Comparison of ENCODE assay signal across 21 cellular contexts in genomic region chr16:29653436-29653835, GRCh38. TPM values are rescaled to one million over a fixed set of nuclear protein-coding genes. Genes with fewer than 3 reads are reported as not detected.
DNase-seq lines count a peak whose midpoint lies in the region; ATAC-seq, FAIRE-seq and TF ChIP-seq lines count a peak whose summit lies in the region.
"Had no signal": no experiment of that assay in that cellular context is flagged by ENCODE, and none has a peak within 500 bp of the region (broad histone marks: within the 10 kb centered on the region; RNA-seq: fewer than 3 reads in every experiment).

No MANE protein-coding gene starts in this region.

- H3K36me3 ChIP-seq in GM06990 (ENCODE audit: control insufficient read depth, insufficient read depth, low read length): no peaks in the 10 kb centered on the region
- H3K36me3 ChIP-seq in SU-DHL-6 (ENCODE audit: low read length): no peaks in the 10 kb centered on the region
- H3K36me3 ChIP-seq in neural progenitor cell: no peaks in the 10 kb centered on the region
- no peaks in the 10 kb centered on the region for H3K36me3 ChIP-seq in ascending aorta
- H3K36me3 ChIP-seq: suprapubic skin, WERI-Rb-1 had no signal

- H3K4me3 ChIP-seq in GM06990 (replicated peaks; ENCODE audit: low read depth, low read length) (no peak overlapping the region), SU-DHL-6 (ENCODE audit: insufficient read depth, low read length, poor library complexity, severe bottlenecking) (no peak overlapping the region), neural progenitor cell (no peak overlapping the region), ascending aorta (no peak overlapping the region)
- H3K4me3 ChIP-seq: suprapubic skin had no signal

- H3K4me1 ChIP-seq in neural progenitor cell: peaks cover 7% of the 10 kb centered on the region
- H3K4me1 ChIP-seq in ascending aorta: no peaks in the 10 kb centered on the region
- H3K4me1 ChIP-seq: suprapubic skin had no signal

- H3K79me2 ChIP-seq in SU-DHL-6 (ENCODE audit: insufficient read depth, low read length) (no peaks in the 10 kb centered on the region), neural progenitor cell (ENCODE audit: low read depth) (no peaks in the 10 kb centered on the region)

- H3K27me3 Mint-ChIP-seq in neural progenitor cell (ENCODE audit: insufficient read depth, low read depth): peaks cover 3% of the 10 kb centered on the region
- H3K27me3 Mint-ChIP-seq in effector memory CD8-positive, alpha-beta T cell: no peaks in the 10 kb centered on the region

- H3K27ac Mint-ChIP-seq in neural progenitor cell: peak overlapping the region; percentile 83
- no peak overlapping the region for H3K27ac Mint-ChIP-seq in effector memory CD8-positive, alpha-beta T cell

- H3K9me3 Mint-ChIP-seq in neural progenitor cell: no peaks in the 10 kb centered on the region
- H3K9me3 Mint-ChIP-seq in effector memory CD8-positive, alpha-beta T cell: no peaks in the 10 kb centered on the region
- H3K9me3 Mint-ChIP-seq: immature natural killer cell, nephron had no signal

- H2AFZ ChIP-seq in SU-DHL-6 (ENCODE audit: low read depth, low read length, severe bottlenecking) (no peak overlapping the region), neural progenitor cell (replicated peaks) (peak overlapping the region; percentile 10)

- H3K27ac ChIP-seq in SU-DHL-6 (ENCODE audit: low read depth, low read length) (no peak overlapping the region), neural progenitor cell (no peak overlapping the region), ascending aorta (no peak overlapping the region)
- H3K27ac ChIP-seq: suprapubic skin had no signal

- TF ChIP-seq CTCF in GM06990 (IDR thresholded peaks at IDR 0.05; ENCODE audit: insufficient read depth, low read length, poor library complexity, severe bottlenecking): no peak
- no peak for TF ChIP-seq CTCF in SU-DHL-6 (IDR thresholded peaks at IDR 0.05; ENCODE audit: insufficient read depth, low read length, poor library complexity, severe bottlenecking)
- TF ChIP-seq CTCF in neural progenitor cell (IDR thresholded peaks at IDR 0.05): no peak
- TF ChIP-seq CTCF in ascending aorta (IDR thresholded peaks at IDR 0.05): no peak

- no peak overlapping the region for H3K4me3 Mint-ChIP-seq in neural progenitor cell
- H3K4me3 Mint-ChIP-seq in effector memory CD8-positive, alpha-beta T cell: no peak overlapping the region
- H3K4me3 Mint-ChIP-seq: immature natural killer cell, nephron had no signal

- H3K4me2 ChIP-seq in SU-DHL-6 (ENCODE audit: low read depth, low read length, poor library complexity, severe bottlenecking): peak overlapping the region; percentile 19
- no peak overlapping the region for H3K4me2 ChIP-seq in neural progenitor cell

- FAIRE-seq in H54 (lab: Jason Lieb, UNC): no peak
- FAIRE-seq: colon, H1 had no signal

- H4K20me1 ChIP-seq in SU-DHL-6 (ENCODE audit: low read depth, low read length) (no peaks in the 10 kb centered on the region), neural progenitor cell (ENCODE audit: low read depth) (no peaks in the 10 kb centered on the region)

- H3F3A ChIP-seq in SU-DHL-6 (ENCODE audit: insufficient read depth): no peaks in the 10 kb centered on the region
- H3F3A ChIP-seq in neural progenitor cell (ENCODE audit: low read depth): peaks cover 8% of the 10 kb centered on the region

- TF ChIP-seq POLR2A in H54 (IDR thresholded peaks at IDR 0.05; ENCODE audit: low read depth, low read length): no peak

- DNase-seq in GM06990 (ENCODE audit: extremely low read depth, insufficient read length): peak; percentile 56
- no peak for DNase-seq in neural progenitor cell (ENCODE audit: low spot score)
- DNase-seq in H54 (ENCODE audit: insufficient read length, low spot score): no peak
- DNase-seq in effector memory CD8-positive, alpha-beta T cell: no peak
- no peak for DNase-seq in ascending aorta (ENCODE audit: low spot score in 2 of 2)
- DNase-seq: activated effector memory CD4-positive, alpha-beta T cell treated with anti-CD3 and anti-CD28 coated beads, Interleukin-2, amount 50 U/mL, for 16 hours; immature natural killer cell; KG1; mammary epithelial cell; NCI-H1417 treated with DMSO at 0.1 percent for 48 hours; WERI-Rb-1 had no signal

- no peak overlapping the region for H3K9ac ChIP-seq in SU-DHL-6 (ENCODE audit: low read length)
- H3K9ac ChIP-seq in neural progenitor cell: no peak overlapping the region

- ATAC-seq in HG03354 (IDR thresholded peaks at IDR 0.05; ENCODE audit: poor library complexity, severe bottlenecking, unreplicated experiment) (peak; percentile 54), HG02588 (IDR thresholded peaks at IDR 0.05; ENCODE audit: unreplicated experiment) (no peak)
- no peak for ATAC-seq in effector memory CD8-positive, alpha-beta T cell (replicated peaks)
- ATAC-seq: Panc1, right cardiac atrium had no signal

- no peaks in the 10 kb centered on the region for H3K36me3 Mint-ChIP-seq in neural progenitor cell
- H3K36me3 Mint-ChIP-seq in effector memory CD8-positive, alpha-beta T cell (ENCODE audit: insufficient read depth): peaks cover 2% of the 10 kb centered on the region

- H3K4me1 Mint-ChIP-seq in neural progenitor cell: peaks cover 12% of the 10 kb centered on the region
- H3K4me1 Mint-ChIP-seq in effector memory CD8-positive, alpha-beta T cell (ENCODE audit: low read depth in 2 of 2): peaks cover 6 to 8% of the 10 kb centered on the region in 2 donors

- H3K9me3 ChIP-seq in SU-DHL-6 (ENCODE audit: insufficient read depth, low read length) (no peaks in the 10 kb centered on the region), neural progenitor cell (ENCODE audit: low read depth) (no peaks in the 10 kb centered on the region), ascending aorta (no peaks in the 10 kb centered on the region)
- H3K9me3 ChIP-seq: suprapubic skin had no signal

- H3K27me3 ChIP-seq in GM06990 (replicated peaks; ENCODE audit: control insufficient read depth, insufficient read depth, low read length) (no peaks in the 10 kb centered on the region), SU-DHL-6 (ENCODE audit: low read length) (no peaks in the 10 kb centered on the region), neural progenitor cell (no peaks in the 10 kb centered on the region), ascending aorta (no peaks in the 10 kb centered on the region)
- H3K27me3 ChIP-seq: suprapubic skin had no signal

- intact Hi-C loops in ascending aorta (cut with DNase I): no loop called here

- H3K9me2 ChIP-seq in SU-DHL-6 (replicated peaks; ENCODE audit: insufficient read depth, low read length): no peaks in the 10 kb centered on the region

RNA-seq across cellular contexts. Expression of gene SPN, which starts 9.6 kb away (rescaled TPM):
- 0.02 and 0.25 TPM in 2 replicates for total RNA-seq in neural progenitor cell (ENCODE audit: low replicate concordance)
- 10.3 TPM for total RNA-seq in ascending aorta
- total RNA-seq: epithelial cell of proximal tubule, mammary epithelial cell had no signal

RNA-seq across cellular contexts. Expression of gene QPRT, which starts 25.5 kb away (rescaled TPM):
- 49.6 and 112 TPM in 2 replicates for total RNA-seq in neural progenitor cell (ENCODE audit: low replicate concordance)
- total RNA-seq in ascending aorta: 5.7 TPM
